ENCODE assay signal across 8 cellular contexts in genomic region chr10:43574035-43574892, GRCh38. TPM values are rescaled to one million over a fixed set of nuclear protein-coding genes. Genes with fewer than 3 reads are reported as not detected.
DNase-seq lines count a peak whose midpoint lies in the region; FAIRE-seq and TF ChIP-seq lines count a peak whose summit lies in the region.

Gene ZNF239 (minus strand): TSS chr10:43574616. CDS start chr10:43558079, 16,537 bp downstream.

- H3K4me1 ChIP-seq in spleen (peaks cover 9 to 46% (median 17%) of the 10 kb centered on the region in 6 donors), MM.1S (ENCODE audit: low read length) (no peaks in the 10 kb centered on the region)

- H3K27ac ChIP-seq in spleen: peak within 1 kb of the TSS; percentile 52 to 83 (median 74)
- H3K27ac ChIP-seq in MM.1S (ENCODE audit: low read length): no peak within 1 kb of the TSS

- H3K27me3 ChIP-seq in spleen (replicated peaks in 1 of 7) (peaks cover 0 to 6% (median 0%) of the 10 kb centered on the region in 7 donors), MM.1S (replicated peaks; ENCODE audit: insufficient read depth, low read length) (no peaks in the 10 kb centered on the region)

- H3K36me3 ChIP-seq in spleen (peaks cover 0 to 11% (median 0%) of the 10 kb centered on the region in 6 donors), MM.1S (replicated peaks; ENCODE audit: insufficient read depth, low read length) (no peaks in the 10 kb centered on the region)

- no peak within 1 kb of the TSS for H3K4me2 ChIP-seq in MM.1S (ENCODE audit: low read depth, low read length)

- no peaks in the 10 kb centered on the region for H3K79me2 ChIP-seq in MM.1S (ENCODE audit: low read length)

- H3F3A ChIP-seq in MM.1S (ENCODE audit: insufficient read depth, low read length): no peaks in the 10 kb centered on the region

- H3K4me3 ChIP-seq in spleen (peak within 1 kb of the TSS; percentile 38 to 75 (median 53)), MM.1S (ENCODE audit: low read length) (no peak within 1 kb of the TSS)

- WGBS in spleen, 5 donors: 6 to 13% (median 12%) methylated on average over 17 to 75 of the region's 75 CpGs

- intact Hi-C loops in spleen (cut with DNase I; ENCODE audit: low total_unique reads): no loop called here

- H3K9me3 ChIP-seq in spleen: peaks cover 0 to 9% (median 0%) of the 10 kb centered on the region in 8 donors
- no peaks in the 10 kb centered on the region for H3K9me3 ChIP-seq in MM.1S (replicated peaks; ENCODE audit: insufficient read depth, low read length)

- H2AFZ ChIP-seq in MM.1S (ENCODE audit: low read length): no peak within 1 kb of the TSS

- H4K20me1 ChIP-seq in MM.1S (ENCODE audit: insufficient read depth, low read length): no peaks in the 10 kb centered on the region

- TF ChIP-seq CTCF in spleen (IDR thresholded peaks at IDR 0.05 in 8 of 11, conservative IDR thresholded peaks at IDR 0.05 in 3 of 11) (peak in 4 of 11 experiments; percentile 9 to 22 (median 14)), MM.1S (IDR thresholded peaks at IDR 0.05; ENCODE audit: low read length) (no peak)

- H3K9ac ChIP-seq in MM.1S (ENCODE audit: low read length): no peak within 1 kb of the TSS

- no peaks in the 10 kb centered on the region for H3K9me2 ChIP-seq in MM.1S (replicated peaks; ENCODE audit: insufficient read depth, low read length)

- peak; percentile 73 for FAIRE-seq in islet of Langerhans (lab: Jason Lieb, UNC)

- no peak for TF ChIP-seq POLR2A in spleen (IDR thresholded peaks at IDR 0.05)

- DNase-seq in EL (peak; percentile 94), GOT3 (lab: John Stamatoyannopoulos, UW) (peak; percentile 37), NCI-H1092 treated with DMSO at 0.1 percent for 48 hours (lab: John Stamatoyannopoulos, UW) (peak; percentile 82), spleen (peak; percentile 96), MM.1S (no peak)
- DNase-seq in activated CD4-positive, CD25-positive, alpha-beta regulatory T cell treated with anti-CD3 and anti-CD28 coated beads, Interleukin-2, amount 50 U/mL, for 16 hours (ENCODE audit: low read depth, low spot score): peak; percentile 57
- DNase-seq in central memory CD4-positive, alpha-beta T cell: peak; percentile 79

RNA-seq across cellular contexts. Expression of gene ZNF239, which starts in this region (rescaled TPM):
- total RNA-seq in spleen: 1 to 10 TPM; 1.8 to 4.4 (median 3.1) TPM
- polyA plus RNA-seq in spleen: 1 to 10 TPM; 2.0 to 2.5 (median 2.2) TPM
